1 cellular context compared by ENCODE assay signal in the genomic region with DNA sequence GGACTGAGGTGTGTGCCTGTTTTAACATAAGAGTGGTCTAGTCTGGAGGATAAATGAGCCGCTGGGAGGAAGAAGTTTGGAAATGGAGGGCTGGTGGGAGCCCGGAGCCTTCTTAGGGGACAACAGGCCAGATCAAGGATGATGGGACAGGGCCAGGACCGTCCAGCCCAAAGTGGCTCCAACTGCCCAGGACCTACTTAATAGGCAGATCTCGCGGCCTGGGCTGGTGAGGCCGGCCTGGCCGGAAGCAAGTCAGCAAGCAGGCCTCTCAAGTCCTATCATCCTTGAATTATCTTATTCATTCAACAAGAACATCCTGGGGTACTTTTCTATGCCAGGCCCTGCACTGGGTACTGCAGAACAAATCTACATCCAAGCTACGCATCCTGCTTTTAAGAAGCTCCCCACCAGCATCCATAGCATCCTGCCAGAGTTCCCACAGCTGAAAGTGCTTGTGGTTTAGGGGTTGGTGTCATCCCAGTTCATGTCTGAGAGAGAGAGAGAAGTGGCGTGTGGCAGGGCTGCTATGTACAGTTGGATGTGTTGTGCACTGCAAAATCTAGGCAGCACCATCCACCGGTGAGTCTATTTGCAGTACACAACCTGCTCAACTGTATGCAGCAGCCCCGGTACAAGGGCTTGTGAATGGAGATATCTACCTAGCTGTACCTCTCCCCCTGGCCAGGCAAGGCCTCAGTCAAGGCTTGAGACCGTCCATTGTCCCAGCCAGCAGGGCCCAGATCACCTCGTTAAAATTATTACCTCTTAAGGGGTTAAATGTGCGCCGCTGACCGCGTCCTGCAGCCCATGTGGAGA.
TF ChIP-seq lines count a peak whose summit lies in the region.

No MANE protein-coding gene starts in this region.

TF ChIP-seq in HepG2, 621 proteins besides CTCF, POLR2A, EP300 and RAD21 (continued from another document):
- TF ChIP-seq, protein P1, sequence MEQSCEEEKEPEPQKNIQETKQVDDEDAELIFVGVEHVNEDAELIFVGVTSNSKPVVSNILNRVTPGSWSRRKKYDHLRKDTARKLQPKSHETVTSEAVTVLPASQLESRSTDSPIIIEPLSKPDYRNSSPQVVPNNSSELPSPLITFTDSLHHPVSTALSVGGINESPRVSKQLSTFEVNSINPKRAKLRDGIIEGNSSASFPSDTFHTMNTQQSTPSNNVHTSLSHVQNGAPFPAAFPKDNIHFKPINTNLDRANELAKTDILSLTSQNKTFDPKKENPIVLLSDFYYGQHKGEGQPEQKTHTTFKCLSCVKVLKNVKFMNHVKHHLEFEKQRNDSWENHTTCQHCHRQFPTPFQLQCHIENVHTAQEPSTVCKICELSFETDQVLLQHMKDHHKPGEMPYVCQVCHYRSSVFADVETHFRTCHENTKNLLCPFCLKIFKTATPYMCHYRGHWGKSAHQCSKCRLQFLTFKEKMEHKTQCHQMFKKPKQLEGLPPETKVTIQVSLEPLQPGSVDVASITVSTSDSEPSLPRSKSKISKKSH (CRISPR knock-in tag; IDR thresholded peaks at IDR 0.05; ENCODE audit: borderline replicate concordance), result no peak
- no peak for TF ChIP-seq ZBTB38 (CRISPR knock-in tag; IDR thresholded peaks at IDR 0.05)
- no peak for TF ChIP-seq IRX3 (CRISPR knock-in tag; IDR thresholded peaks at IDR 0.05; ENCODE audit: borderline replicate concordance, low read depth)
- TF ChIP-seq, protein P2, sequence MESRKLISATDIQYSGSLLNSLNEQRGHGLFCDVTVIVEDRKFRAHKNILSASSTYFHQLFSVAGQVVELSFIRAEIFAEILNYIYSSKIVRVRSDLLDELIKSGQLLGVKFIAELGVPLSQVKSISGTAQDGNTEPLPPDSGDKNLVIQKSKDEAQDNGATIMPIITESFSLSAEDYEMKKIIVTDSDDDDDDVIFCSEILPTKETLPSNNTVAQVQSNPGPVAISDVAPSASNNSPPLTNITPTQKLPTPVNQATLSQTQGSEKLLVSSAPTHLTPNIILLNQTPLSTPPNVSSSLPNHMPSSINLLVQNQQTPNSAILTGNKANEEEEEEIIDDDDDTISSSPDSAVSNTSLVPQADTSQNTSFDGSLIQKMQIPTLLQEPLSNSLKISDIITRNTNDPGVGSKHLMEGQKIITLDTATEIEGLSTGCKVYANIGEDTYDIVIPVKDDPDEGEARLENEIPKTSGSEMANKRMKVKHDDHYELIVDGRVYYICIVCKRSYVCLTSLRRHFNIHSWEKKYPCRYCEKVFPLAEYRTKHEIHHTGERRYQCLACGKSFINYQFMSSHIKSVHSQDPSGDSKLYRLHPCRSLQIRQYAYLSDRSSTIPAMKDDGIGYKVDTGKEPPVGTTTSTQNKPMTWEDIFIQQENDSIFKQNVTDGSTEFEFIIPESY (CRISPR knock-in tag; IDR thresholded peaks at IDR 0.05), result no peak
- no peak for TF ChIP-seq ZNF232 (CRISPR knock-in tag; IDR thresholded peaks at IDR 0.05; ENCODE audit: borderline replicate concordance)
